1 cellular context compared by ENCODE assay signal in the genomic region with DNA sequence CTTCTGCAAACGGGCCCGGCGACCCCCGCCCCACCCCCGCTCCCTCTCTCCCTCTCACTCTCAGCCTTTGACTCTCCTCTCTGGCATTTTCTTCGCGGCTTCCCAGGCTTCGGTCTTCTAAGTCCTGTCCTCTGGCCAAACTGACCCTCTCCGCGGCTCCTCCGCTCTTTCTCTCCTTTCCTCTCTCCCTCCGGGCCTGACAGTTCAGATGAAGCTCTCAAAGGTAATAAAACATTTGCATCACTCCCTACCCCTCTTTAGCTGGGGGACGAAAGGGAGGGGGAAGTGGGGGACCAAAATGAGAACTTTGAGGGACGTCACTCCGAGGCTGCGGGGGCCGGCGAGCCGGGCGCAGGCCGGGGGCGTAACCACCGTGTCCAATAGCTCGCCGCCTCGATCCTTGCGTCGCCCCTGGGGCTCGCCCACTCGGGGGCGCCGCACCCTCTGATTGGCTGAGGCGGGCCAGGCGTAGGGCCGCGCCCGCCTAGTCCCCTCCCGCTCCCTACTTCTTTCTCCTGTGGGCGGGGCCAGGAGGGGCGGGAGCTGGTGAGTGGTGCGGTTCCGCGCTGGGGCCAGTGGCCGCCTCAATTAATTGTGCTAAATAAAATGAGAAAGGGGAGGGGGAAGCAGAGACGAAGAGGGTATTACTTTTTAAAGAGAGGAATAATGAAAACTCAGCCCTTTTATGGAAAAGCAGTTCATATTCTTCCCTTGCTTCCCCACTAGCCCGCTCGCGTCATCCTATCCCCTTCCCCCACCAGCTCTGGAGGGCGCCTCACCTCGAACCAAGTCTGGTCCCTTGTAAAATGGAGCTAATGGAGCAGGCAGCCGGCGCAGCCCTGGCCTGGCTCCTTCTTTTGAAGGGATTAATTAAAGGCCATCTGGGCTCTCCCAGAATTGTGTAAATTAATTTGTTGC.
TF ChIP-seq lines count a peak whose summit lies in the region.

A gene (minus strand): TSS at position 228 of the 918 bp plus-strand sequence. CDS start 1,064 bp downstream, outside the sequence.

TF ChIP-seq in liver, 16 proteins besides CTCF, POLR2A, EP300 and RAD21 (continued from another document):
- TF ChIP-seq, protein P1, sequence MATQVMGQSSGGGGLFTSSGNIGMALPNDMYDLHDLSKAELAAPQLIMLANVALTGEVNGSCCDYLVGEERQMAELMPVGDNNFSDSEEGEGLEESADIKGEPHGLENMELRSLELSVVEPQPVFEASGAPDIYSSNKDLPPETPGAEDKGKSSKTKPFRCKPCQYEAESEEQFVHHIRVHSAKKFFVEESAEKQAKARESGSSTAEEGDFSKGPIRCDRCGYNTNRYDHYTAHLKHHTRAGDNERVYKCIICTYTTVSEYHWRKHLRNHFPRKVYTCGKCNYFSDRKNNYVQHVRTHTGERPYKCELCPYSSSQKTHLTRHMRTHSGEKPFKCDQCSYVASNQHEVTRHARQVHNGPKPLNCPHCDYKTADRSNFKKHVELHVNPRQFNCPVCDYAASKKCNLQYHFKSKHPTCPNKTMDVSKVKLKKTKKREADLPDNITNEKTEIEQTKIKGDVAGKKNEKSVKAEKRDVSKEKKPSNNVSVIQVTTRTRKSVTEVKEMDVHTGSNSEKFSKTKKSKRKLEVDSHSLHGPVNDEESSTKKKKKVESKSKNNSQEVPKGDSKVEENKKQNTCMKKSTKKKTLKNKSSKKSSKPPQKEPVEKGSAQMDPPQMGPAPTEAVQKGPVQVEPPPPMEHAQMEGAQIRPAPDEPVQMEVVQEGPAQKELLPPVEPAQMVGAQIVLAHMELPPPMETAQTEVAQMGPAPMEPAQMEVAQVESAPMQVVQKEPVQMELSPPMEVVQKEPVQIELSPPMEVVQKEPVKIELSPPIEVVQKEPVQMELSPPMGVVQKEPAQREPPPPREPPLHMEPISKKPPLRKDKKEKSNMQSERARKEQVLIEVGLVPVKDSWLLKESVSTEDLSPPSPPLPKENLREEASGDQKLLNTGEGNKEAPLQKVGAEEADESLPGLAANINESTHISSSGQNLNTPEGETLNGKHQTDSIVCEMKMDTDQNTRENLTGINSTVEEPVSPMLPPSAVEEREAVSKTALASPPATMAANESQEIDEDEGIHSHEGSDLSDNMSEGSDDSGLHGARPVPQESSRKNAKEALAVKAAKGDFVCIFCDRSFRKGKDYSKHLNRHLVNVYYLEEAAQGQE (IDR thresholded peaks at IDR 0.05), result no peak
- TF ChIP-seq GABPA (IDR thresholded peaks at IDR 0.05 in 1 of 2, conservative IDR thresholded peaks at IDR 0.05 in 1 of 2) (no peak), FOXA2 (IDR thresholded peaks at IDR 0.05) (no peak)
